ENCODE assay signal across 14 cellular contexts in the genomic region with DNA sequence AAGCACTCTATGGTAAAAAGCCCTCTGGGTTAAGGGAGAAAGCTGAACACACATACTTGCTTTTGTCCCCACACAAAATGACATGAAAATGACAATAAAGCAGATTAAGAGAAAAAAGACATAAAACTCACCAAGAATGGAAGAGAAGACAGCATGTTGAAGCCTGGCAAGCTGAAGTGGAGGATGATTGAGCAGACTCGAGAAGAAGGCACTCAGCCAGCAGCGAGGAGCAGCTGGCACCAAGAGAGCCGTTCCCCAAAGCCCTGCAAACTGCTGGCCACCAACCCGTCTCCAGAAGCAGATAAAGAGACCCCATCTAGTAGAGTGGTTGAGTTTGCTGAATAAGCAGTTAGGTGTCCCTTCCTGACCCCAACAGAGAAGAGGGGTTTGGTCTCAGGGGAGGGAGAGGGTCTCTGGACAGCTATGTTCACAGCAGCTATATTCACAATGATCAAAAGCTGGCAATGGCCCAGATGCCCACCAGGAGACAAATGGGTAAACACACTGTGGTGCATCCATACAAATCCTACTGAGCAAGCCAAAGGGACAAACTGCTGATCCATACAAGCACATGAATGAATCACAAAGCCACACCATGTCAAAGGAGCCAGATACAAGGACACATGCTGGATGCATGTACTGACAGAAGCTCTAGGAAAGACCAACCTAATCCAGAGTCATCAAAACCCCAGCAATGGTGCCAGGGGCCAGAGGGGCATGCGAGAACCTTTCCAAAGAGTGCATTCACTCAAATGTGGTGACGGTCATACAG. TPM values are rescaled to one million over a fixed set of nuclear protein-coding genes. Genes with fewer than 3 reads are reported as not detected.
DNase-seq lines count a peak whose midpoint lies in the region; ATAC-seq, FAIRE-seq and TF ChIP-seq lines count a peak whose summit lies in the region.
"Had no signal": no experiment of that assay in that cellular context is flagged by ENCODE, and none has a peak within 500 bp of the region (broad histone marks: within the 10 kb centered on the region; RNA-seq: fewer than 3 reads in every experiment).

No MANE protein-coding gene starts in this region.

- peak overlapping the region; percentile 29 for H3K27ac Mint-ChIP-seq in memory B cell
- H3K27ac Mint-ChIP-seq: activated naive CD8-positive, alpha-beta T cell treated with anti-CD3 and anti-CD28 coated beads, Interleukin-2, amount 10 ng/mL, durations not matched to agents 7 days and 5 days had no signal

- H3K4me1 Mint-ChIP-seq in memory B cell: peaks cover 12% of the 10 kb centered on the region

- DNase-seq in left cardiac atrium (no peak), right atrium auricular region (ENCODE audit: low spot score) (no peak), adipocyte (ENCODE audit: low read depth) (no peak), memory B cell (ENCODE audit: low spot score in 2 of 2) (no peak), thyroid gland (peak; percentile 44 to 57), NCI-H2081 treated with DMSO at 0.1 percent for 48 hours (lab: John Stamatoyannopoulos, UW) (no peak), GM19239 (ENCODE audit: insufficient read length, low spot score) (no peak), cerebellum (ENCODE audit: low spot score) (no peak)
- DNase-seq: activated naive CD8-positive, alpha-beta T cell treated with anti-CD3 and anti-CD28 coated beads, Interleukin-2, amount 10 ng/mL, durations not matched to agents 7 days and 5 days; GF-D8; heart right ventricle; NCI-H1105; NCI-H774 had no signal

- H3K9me3 Mint-ChIP-seq in memory B cell: no peaks in the 10 kb centered on the region
- H3K9me3 Mint-ChIP-seq: activated naive CD8-positive, alpha-beta T cell treated with anti-CD3 and anti-CD28 coated beads, Interleukin-2, amount 10 ng/mL, durations not matched to agents 7 days and 5 days had no signal

- no peak for TF ChIP-seq POLR2A in thyroid gland (IDR thresholded peaks at IDR 0.05)

- H3K4me1 ChIP-seq in right atrium auricular region (peaks cover 0 to 32% of the 10 kb centered on the region in 2 donors), adipocyte (ENCODE audit: control insufficient read depth, insufficient read depth, low read length) (peaks cover 29% of the 10 kb centered on the region), thyroid gland (peaks cover 10 to 19% of the 10 kb centered on the region in 2 donors)

- no peak overlapping the region for H3K4me3 ChIP-seq in right atrium auricular region
- peak overlapping the region; percentile 3 for H3K4me3 ChIP-seq in adipocyte (ENCODE audit: low read length)
- H3K4me3 ChIP-seq in thyroid gland (replicated peaks in 1 of 3): no peak overlapping the region
- H3K4me3 ChIP-seq: heart right ventricle had no signal

- no peaks in the 10 kb centered on the region for H3K27me3 Mint-ChIP-seq in memory B cell
- H3K27me3 Mint-ChIP-seq: activated naive CD8-positive, alpha-beta T cell treated with anti-CD3 and anti-CD28 coated beads, Interleukin-2, amount 10 ng/mL, durations not matched to agents 7 days and 5 days had no signal

- no peak for FAIRE-seq in GM19239 (lab: Jason Lieb, UNC)
- FAIRE-seq: urothelium cell line had no signal

- 49 to 52% methylated on average over 6 of the region's 6 CpGs for WGBS in thyroid gland, 2 donors

- peak overlapping the region; percentile 4 for H3K9ac ChIP-seq in adipocyte (ENCODE audit: low read length)

- intact Hi-C loops in left cardiac atrium (cut with DNase I) (no loop called here), thyroid gland (cut with DNase I) (no loop called here)

- no peaks in the 10 kb centered on the region for H3K27me3 ChIP-seq in right atrium auricular region
- no peaks in the 10 kb centered on the region for H3K27me3 ChIP-seq in adipocyte (replicated peaks; ENCODE audit: control insufficient read depth, insufficient read depth, low read length)
- no peaks in the 10 kb centered on the region for H3K27me3 ChIP-seq in thyroid gland
- H3K27me3 ChIP-seq: heart right ventricle had no signal

- no peak overlapping the region for H3K4me3 Mint-ChIP-seq in memory B cell
- H3K4me3 Mint-ChIP-seq: activated naive CD8-positive, alpha-beta T cell treated with anti-CD3 and anti-CD28 coated beads, Interleukin-2, amount 10 ng/mL, durations not matched to agents 7 days and 5 days had no signal

- H3K27ac ChIP-seq in right atrium auricular region: no peak overlapping the region
- H3K27ac ChIP-seq in thyroid gland: no peak overlapping the region
- H3K27ac ChIP-seq: heart right ventricle had no signal

- TF ChIP-seq CTCF in right atrium auricular region (IDR thresholded peaks at IDR 0.05): no peak
- no peak for TF ChIP-seq CTCF in thyroid gland (IDR thresholded peaks at IDR 0.05)

- H3K36me3 ChIP-seq in right atrium auricular region: peaks cover 61% of the 10 kb centered on the region
- H3K36me3 ChIP-seq in adipocyte (ENCODE audit: control insufficient read depth, insufficient read depth, low read length, severe bottlenecking): peaks cover 66% of the 10 kb centered on the region
- H3K36me3 ChIP-seq in thyroid gland: peaks cover 32 to 33% of the 10 kb centered on the region in 2 donors

- H3K9me3 ChIP-seq in right atrium auricular region (no peaks in the 10 kb centered on the region), adipocyte (ENCODE audit: control insufficient read depth, low read length) (no peaks in the 10 kb centered on the region), thyroid gland (no peaks in the 10 kb centered on the region)
- H3K9me3 ChIP-seq: heart right ventricle had no signal

- H3K36me3 Mint-ChIP-seq in memory B cell: peaks cover 56% of the 10 kb centered on the region

- peak; percentile 49 to 67 for ATAC-seq in left cardiac atrium
- no peak for ATAC-seq in memory B cell (ENCODE audit: low read depth)

RNA-seq across cellular contexts. Expression of a gene that starts 36.9 kb away (rescaled TPM):
- total RNA-seq in left cardiac atrium: 10 to 100 TPM; 78.7 to 94.7 TPM
- total RNA-seq in right atrium auricular region: 100 to 1,000 TPM in 1 of 2 donors, 10 to 100 TPM in 1; 97.8 to 124 TPM
- total RNA-seq in thyroid gland: 100 to 1,000 TPM; 110 to 156 (median 146) TPM
- 105 TPM for total RNA-seq in cerebellum

RNA-seq across cellular contexts. Expression of a gene that starts 48.7 kb away (rescaled TPM):
- 10 to 100 TPM; 30.9 to 38.2 TPM for total RNA-seq in left cardiac atrium
- total RNA-seq in right atrium auricular region: 10 to 100 TPM; 40.5 to 44.8 TPM
- 100 to 1,000 TPM in 2 of 4 donors, 10 to 100 TPM in 2; 87.3 to 122 (median 103) TPM for total RNA-seq in thyroid gland
- 90.0 TPM for total RNA-seq in cerebellum

Comparison
In these comparisons a context has a peak if more than half of its experiments do, and no peak if none do; other contexts are left out.
1. DNase-seq: peak in thyroid gland (2 of 2); none in left cardiac atrium (single experiment), right atrium auricular region (single experiment), adipocyte (single experiment), memory B cell (0 of 2), NCI-H2081 treated with DMSO at 0.1 percent for 48 hours (single experiment), GM19239 (single experiment) and cerebellum (single experiment).